ENCODE assay signal across 13 cellular contexts in genomic region chr6:145453376-145453775, GRCh38.
DNase-seq lines count a peak whose midpoint lies in the region; FAIRE-seq and TF ChIP-seq lines count a peak whose summit lies in the region.
"Had no signal": no experiment of that assay in that cellular context is flagged by ENCODE, and none has a peak within 500 bp of the region (broad histone marks: within the 10 kb centered on the region; RNA-seq: fewer than 3 reads in every experiment).

No MANE protein-coding gene starts in this region.

- H3K4me3 ChIP-seq in GM12865 (ENCODE audit: low read depth, low read length), result no peak overlapping the region
- no peak overlapping the region for H3K4me3 ChIP-seq in astrocyte of the cerebellum (ENCODE audit: low read depth, low read length)
- H3K4me3 ChIP-seq: SJSA1 had no signal

- no peak for TF ChIP-seq POLR2A in GM12891 (IDR thresholded peaks at IDR 0.05; ENCODE audit: low read depth, low read length)

- H3K27ac Mint-ChIP-seq in mesothelial cell of epicardium, result peak overlapping the region; percentile 64
- H3K27ac Mint-ChIP-seq: activated naive CD4-positive, alpha-beta T cell treated with anti-CD3 and anti-CD28 coated beads, Interleukin-2, amount 50 U/mL, for 24 hours had no signal

- DNase-seq in GM12865 (ENCODE audit: low read depth) (no peak), M059J (ENCODE audit: low read depth) (peak; percentile 16), astrocyte of the cerebellum (ENCODE audit: low read depth) (no peak), mesothelial cell of epicardium (ENCODE audit: low spot score in 2 of 2, unreplicated experiment in 2 of 2) (no peak), GM12891 (ENCODE audit: insufficient read length, low spot score) (no peak), NCI-H1105 treated with DMSO at 0.1 percent for 48 hours (lab: John Stamatoyannopoulos, UW) (no peak), medulla oblongata (ENCODE audit: extremely low spot score) (no peak), C1 segment of cervical spinal cord (lab: John Stamatoyannopoulos, UW) (no peak)
- DNase-seq: NCI-H446, right cardiac atrium had no signal

- TF ChIP-seq CTCF in GM12865 (IDR thresholded peaks at IDR 0.05; ENCODE audit: insufficient read depth, low read depth, low read length, missing control alignments), result peak; percentile 18
- peak; percentile 17 for TF ChIP-seq CTCF in astrocyte of the cerebellum (IDR thresholded peaks at IDR 0.05; ENCODE audit: low read depth, low read length, missing control alignments)
- peak; percentile 72 for TF ChIP-seq CTCF in mesothelial cell of epicardium (IDR thresholded peaks at IDR 0.05; ENCODE audit: unreplicated experiment)

- in situ Hi-C loops in astrocyte of the cerebellum (cut with HindIII; ENCODE audit: low sequenced_read_pairs), result no loop called here

- H3K27me3 Mint-ChIP-seq in mesothelial cell of epicardium (ENCODE audit: low read depth), result no peaks in the 10 kb centered on the region
- H3K27me3 Mint-ChIP-seq: activated naive CD4-positive, alpha-beta T cell treated with anti-CD3 and anti-CD28 coated beads, Interleukin-2, amount 50 U/mL, for 24 hours had no signal

- H3K36me3 Mint-ChIP-seq in mesothelial cell of epicardium, result no peaks in the 10 kb centered on the region
- H3K36me3 Mint-ChIP-seq: activated naive CD4-positive, alpha-beta T cell treated with anti-CD3 and anti-CD28 coated beads, Interleukin-2, amount 50 U/mL, for 24 hours had no signal

- no peak overlapping the region for H3K4me3 Mint-ChIP-seq in mesothelial cell of epicardium
- H3K4me3 Mint-ChIP-seq: activated naive CD4-positive, alpha-beta T cell treated with anti-CD3 and anti-CD28 coated beads, Interleukin-2, amount 50 U/mL, for 24 hours had no signal

- peaks cover 5% of the 10 kb centered on the region for H3K9me3 Mint-ChIP-seq in mesothelial cell of epicardium
- H3K9me3 Mint-ChIP-seq: activated naive CD4-positive, alpha-beta T cell treated with anti-CD3 and anti-CD28 coated beads, Interleukin-2, amount 50 U/mL, for 24 hours had no signal

- no peak for FAIRE-seq in GM12891 (lab: Jason Lieb, UNC)
- FAIRE-seq: GM18507 had no signal

- H3K4me1 Mint-ChIP-seq in mesothelial cell of epicardium, result peaks cover 23% of the 10 kb centered on the region
- H3K4me1 Mint-ChIP-seq: activated naive CD4-positive, alpha-beta T cell treated with anti-CD3 and anti-CD28 coated beads, Interleukin-2, amount 50 U/mL, for 24 hours had no signal

TF ChIP-seq in GM12891, 5 proteins besides CTCF, POLR2A, EP300 and RAD21:
- no peak for TF ChIP-seq SPI1 (IDR thresholded peaks at IDR 0.05; ENCODE audit: low read depth, low read length)
- TF ChIP-seq POU2F2 (IDR thresholded peaks at IDR 0.05; ENCODE audit: low read depth, low read length), result no peak
- no peak for TF ChIP-seq POLR2AphosphoS5 (IDR thresholded peaks at IDR 0.05; ENCODE audit: low read depth, low read length)
- TF ChIP-seq TAF1 (IDR thresholded peaks at IDR 0.05; ENCODE audit: low read depth, low read length), result no peak
- no peak for TF ChIP-seq PAX5 (IDR thresholded peaks at IDR 0.05; ENCODE audit: insufficient read depth, low read length, severe bottlenecking)

Comparison
In these comparisons a context has a peak if more than half of its experiments do, and no peak if none do; other contexts are left out.
1. CTCF ChIP-seq: peak in every context shown above with its lines; median percentile 72 in mesothelial cell of epicardium; 18 in GM12865; 17 in astrocyte of the cerebellum.